Comparison of ENCODE assay signal across 1 cellular context in genomic region chr6:160520043-160520904, GRCh38.
A peak's percentile ranks its signal among the peaks of the same experiment; 100 is the strongest.
TF ChIP-seq lines count a peak whose summit lies in the region.

No MANE protein-coding gene starts in this region.

TF ChIP-seq in A549, 52 proteins besides CTCF, POLR2A, EP300 and RAD21 (continued from another document):
- TF ChIP-seq CHD4 (IDR thresholded peaks at IDR 0.05; ENCODE audit: borderline replicate concordance) = no peak
- TF ChIP-seq MAFK (IDR thresholded peaks at IDR 0.05; ENCODE audit: partially characterized antibody) = no peak
- TF ChIP-seq, protein P1, sequence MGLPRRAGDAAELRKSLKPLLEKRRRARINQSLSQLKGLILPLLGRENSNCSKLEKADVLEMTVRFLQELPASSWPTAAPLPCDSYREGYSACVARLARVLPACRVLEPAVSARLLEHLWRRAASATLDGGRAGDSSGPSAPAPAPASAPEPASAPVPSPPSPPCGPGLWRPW (IDR thresholded peaks at IDR 0.05) = no peak
- TF ChIP-seq HDAC2 (IDR thresholded peaks at IDR 0.05) = no peak
- no peak for TF ChIP-seq HOXB5 (CRISPR knock-in tag; IDR thresholded peaks at IDR 0.05)
- no peak for TF ChIP-seq ZC3H11A (IDR thresholded peaks at IDR 0.05)
- no peak for TF ChIP-seq RNF2 (IDR thresholded peaks at IDR 0.05; ENCODE audit: borderline replicate concordance, low read depth)
- no peak for TF ChIP-seq SREBF2 (IDR thresholded peaks at IDR 0.05)
- TF ChIP-seq, protein P2, sequence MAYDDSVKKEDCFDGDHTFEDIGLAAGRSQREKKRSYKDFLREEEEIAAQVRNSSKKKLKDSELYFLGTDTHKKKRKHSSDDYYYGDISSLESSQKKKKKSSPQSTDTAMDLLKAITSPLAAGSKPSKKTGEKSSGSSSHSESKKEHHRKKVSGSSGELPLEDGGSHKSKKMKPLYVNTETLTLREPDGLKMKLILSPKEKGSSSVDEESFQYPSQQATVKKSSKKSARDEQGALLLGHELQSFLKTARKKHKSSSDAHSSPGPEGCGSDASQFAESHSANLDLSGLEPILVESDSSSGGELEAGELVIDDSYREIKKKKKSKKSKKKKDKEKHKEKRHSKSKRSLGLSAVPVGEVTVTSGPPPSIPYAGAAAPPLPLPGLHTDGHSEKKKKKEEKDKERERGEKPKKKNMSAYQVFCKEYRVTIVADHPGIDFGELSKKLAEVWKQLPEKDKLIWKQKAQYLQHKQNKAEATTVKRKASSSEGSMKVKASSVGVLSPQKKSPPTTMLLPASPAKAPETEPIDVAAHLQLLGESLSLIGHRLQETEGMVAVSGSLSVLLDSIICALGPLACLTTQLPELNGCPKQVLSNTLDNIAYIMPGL (CRISPR knock-in tag; IDR thresholded peaks at IDR 0.05; ENCODE audit: borderline replicate concordance) = 0 out of 2 replicates have a peak, but pooled peaks have one; percentile 22
- TF ChIP-seq ESRRA (IDR thresholded peaks at IDR 0.05; ENCODE audit: borderline replicate concordance, low read length) = no peak
- no peak for TF ChIP-seq CEBPB (IDR thresholded peaks at IDR 0.05)
- TF ChIP-seq NPAS2 (CRISPR knock-in tag; IDR thresholded peaks at IDR 0.05; ENCODE audit: borderline replicate concordance) = no peak
- peak; percentile 72 for TF ChIP-seq MAX (IDR thresholded peaks at IDR 0.05)
- no peak for TF ChIP-seq RARB (CRISPR knock-in tag; IDR thresholded peaks at IDR 0.05)
- no peak for TF ChIP-seq KDM1A (IDR thresholded peaks at IDR 0.05; ENCODE audit: low read depth)
